ENCODE assay signal across 8 cellular contexts in the genomic region with DNA sequence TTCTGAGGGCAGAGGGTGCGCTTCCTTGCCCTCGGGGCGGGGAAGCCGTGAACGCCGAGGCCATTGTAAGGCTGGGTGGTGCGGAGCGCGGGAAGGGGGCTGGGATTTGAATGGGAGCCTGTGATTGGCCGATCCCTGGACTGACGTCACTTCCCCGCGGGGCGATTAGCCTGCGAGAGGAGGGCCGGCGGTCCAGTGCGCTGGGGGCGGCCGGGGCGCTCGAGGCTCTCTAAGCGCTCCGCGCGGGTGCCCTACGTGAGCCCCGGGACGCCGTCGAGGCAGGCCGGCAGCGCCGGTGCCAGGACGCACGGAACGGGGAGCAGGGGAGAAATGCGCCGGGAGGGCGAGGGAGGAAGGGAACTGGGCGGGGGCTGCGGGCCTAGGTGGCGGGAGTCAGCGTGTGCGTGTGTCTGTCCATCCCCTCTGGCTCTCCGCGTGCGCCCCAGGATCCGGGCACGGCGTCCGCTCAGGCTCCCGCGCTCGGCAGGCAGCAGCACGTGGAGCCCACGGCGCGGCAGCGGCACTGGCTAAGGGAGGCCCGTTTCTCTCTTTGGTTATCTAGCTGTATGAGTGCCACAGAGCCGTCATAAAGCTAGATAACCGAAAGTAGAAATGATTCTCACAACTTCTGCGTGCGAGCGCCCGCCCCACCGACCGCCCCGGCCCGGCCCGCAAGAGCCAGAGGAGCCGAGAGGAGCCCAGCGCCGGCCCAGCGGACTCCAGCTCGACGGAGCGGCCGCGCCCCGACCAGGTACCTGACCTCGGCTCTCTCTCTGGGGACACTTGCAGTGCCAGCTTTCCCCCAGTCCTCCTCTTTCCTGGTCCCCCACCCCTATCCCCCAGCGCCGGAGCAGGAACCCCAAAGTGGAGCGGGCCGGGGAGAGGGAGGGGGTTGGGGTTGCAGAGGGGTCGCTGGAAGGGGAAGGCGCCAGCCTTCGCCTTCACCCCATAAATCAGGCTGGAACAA. TPM values are rescaled to one million over a fixed set of nuclear protein-coding genes. Genes with fewer than 3 reads are reported as not detected.
DNase-seq lines count a peak whose midpoint lies in the region; ATAC-seq and TF ChIP-seq lines count a peak whose summit lies in the region.

No MANE protein-coding gene starts in this region.

- 1 to 2% (median 2%) methylated on average over 75 to 90 of the region's 90 CpGs for WGBS in psoas muscle, 3 donors

- intact Hi-C loops in psoas muscle (cut with DNase I), result no loop called here

- no peak for TF ChIP-seq CTCF in psoas muscle (IDR thresholded peaks at IDR 0.05)

- H3K27me3 ChIP-seq in psoas muscle (ENCODE audit: insufficient read depth in 3 of 3, low read length in 2 of 3), result peaks cover 0 to 100% (median 57%) of the 10 kb centered on the region in 3 donors

- no peak overlapping the region for H3K27ac ChIP-seq in psoas muscle

- ATAC-seq in psoas muscle (peak in 1 of 4 donors; percentile 44), GM19463 (IDR thresholded peaks at IDR 0.05; ENCODE audit: unreplicated experiment) (no peak), HG03521 (IDR thresholded peaks at IDR 0.05; ENCODE audit: unreplicated experiment) (no peak)

- no peaks in the 10 kb centered on the region for H3K36me3 ChIP-seq in psoas muscle (ENCODE audit: insufficient read depth in 1 of 2, low read depth in 1 of 2)

- H3K4me1 ChIP-seq in psoas muscle, result peaks cover 2% of the 10 kb centered on the region

- DNase-seq in NCI-H146 (lab: John Stamatoyannopoulos, UW), result peak; percentile 54
- no peak for DNase-seq in NCI-H146 treated with DMSO at 0.1 percent for 48 hours (lab: John Stamatoyannopoulos, UW; ENCODE audit: unreplicated experiment)
- DNase-seq in NCI-H526 treated with DMSO at 0.1 percent for 48 hours (lab: John Stamatoyannopoulos, UW), result peak; percentile 84
- peak; percentile 27 for DNase-seq in dermis blood vessel endothelial cell
- DNase-seq in psoas muscle, result no peak
- no peak for DNase-seq in NCI-H226

- no peaks in the 10 kb centered on the region for H3K9me3 ChIP-seq in psoas muscle

- H3K4me3 ChIP-seq in psoas muscle, result peak overlapping the region; percentile 42

RNA-seq across cellular contexts. Expression of a gene that starts 33.1 kb away (rescaled TPM):
- total RNA-seq in dermis blood vessel endothelial cell, result 112 and 114 TPM in 2 replicates
- total RNA-seq in psoas muscle, result 10 to 100 TPM; 47.7 to 56.0 (median 51.1) TPM
- 10 to 100 TPM; 32.6 to 64.5 (median 58.4) TPM for polyA plus RNA-seq in psoas muscle

Comparison
In these comparisons a context has a peak if more than half of its experiments do, and no peak if none do; other contexts are left out.
1. DNase-seq: peak in NCI-H146 (single experiment), NCI-H526 treated with DMSO at 0.1 percent for 48 hours (single experiment) and dermis blood vessel endothelial cell (single experiment); none in NCI-H146 treated with DMSO at 0.1 percent for 48 hours (single experiment), psoas muscle (0 of 2) and NCI-H226 (single experiment).